ENCODE assay signal across 1 cellular context in the genomic region with DNA sequence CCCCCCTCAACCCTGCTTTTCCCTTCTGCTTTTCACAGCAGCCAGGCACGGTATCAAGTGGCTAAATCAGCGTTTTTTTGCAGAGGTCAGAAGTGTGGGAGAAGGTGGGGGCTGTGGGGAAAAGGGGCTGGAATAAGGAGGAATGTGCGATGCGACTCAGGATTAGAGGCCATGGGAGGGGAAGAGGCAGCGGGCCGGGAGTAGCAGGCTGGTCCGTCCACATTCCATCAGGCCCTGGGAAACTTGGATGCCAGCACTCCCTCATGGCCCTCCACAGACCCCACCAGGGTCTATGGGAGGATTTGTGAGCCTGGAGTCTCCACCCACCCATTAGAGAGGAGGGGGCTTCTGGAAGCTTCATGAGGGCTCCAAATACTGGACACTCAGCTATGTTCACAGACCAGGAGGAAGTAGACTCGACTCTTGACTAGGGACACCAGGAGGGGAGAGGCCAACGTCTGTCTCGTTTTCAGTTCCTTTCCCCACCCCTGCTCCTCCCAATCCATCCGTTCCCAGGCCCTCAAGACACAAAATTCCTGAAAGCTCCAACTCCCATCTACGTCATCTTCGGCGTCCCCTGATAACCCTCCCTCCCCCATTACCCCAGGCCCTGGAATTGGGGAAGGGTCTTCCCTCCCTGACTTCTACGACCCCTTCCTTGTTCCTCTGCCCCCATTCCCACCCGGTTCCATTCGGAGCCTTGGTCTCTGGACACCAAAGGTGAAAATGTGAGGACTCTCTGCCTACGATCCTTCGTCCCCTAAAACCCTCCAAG.
TF ChIP-seq lines count a peak whose summit lies in the region.

No MANE protein-coding gene starts in this region.

TF ChIP-seq in K562, 482 proteins besides CTCF, POLR2A, EP300 and RAD21 (continued from another document):
- TF ChIP-seq ZFP30 (CRISPR knock-in tag; IDR thresholded peaks at IDR 0.05; ENCODE audit: borderline replicate concordance) (no peak), MIER1 (IDR thresholded peaks at IDR 0.05; ENCODE audit: low read depth) (no peak), MAZ (CRISPR knock-in tag; conservative IDR thresholded peaks at IDR 0.05 in 1 of 2, IDR thresholded peaks at IDR 0.05 in 1 of 2) (peak in 1 of 2 experiments; percentile 19; a peak in 1 of 4 replicates), NFE2 (IDR thresholded peaks at IDR 0.05; ENCODE audit: low read depth) (peak; percentile 9; the same call in 1 of the 2 replicates), L3MBTL2 (IDR thresholded peaks at IDR 0.05) (no peak), NR1H2 (CRISPR knock-in tag; IDR thresholded peaks at IDR 0.05) (no peak), SP1 (CRISPR knock-in tag; IDR thresholded peaks at IDR 0.05) (no peak), SNRNP70 (optimal IDR thresholded peaks at IDR 0.05; ENCODE audit: low read depth, low read length) (no peak), ZBTB7A (IDR thresholded peaks at IDR 0.05; ENCODE audit: borderline replicate concordance, control insufficient read depth, low read depth, low read length) (no peak; the same call in 1 of the 2 replicates), U2AF2 (optimal IDR thresholded peaks at IDR 0.05; ENCODE audit: low read depth, low read length) (no peak), PYGO2 (tag; IDR thresholded peaks at IDR 0.05) (no peak), SMARCE1 (IDR thresholded peaks at IDR 0.05) (0 out of 2 replicates have a peak, but pooled peaks have one; percentile 19), NELFE (IDR thresholded peaks at IDR 0.05; ENCODE audit: insufficient read depth, insufficient read length) (no peak)
- TF ChIP-seq, protein P1, sequence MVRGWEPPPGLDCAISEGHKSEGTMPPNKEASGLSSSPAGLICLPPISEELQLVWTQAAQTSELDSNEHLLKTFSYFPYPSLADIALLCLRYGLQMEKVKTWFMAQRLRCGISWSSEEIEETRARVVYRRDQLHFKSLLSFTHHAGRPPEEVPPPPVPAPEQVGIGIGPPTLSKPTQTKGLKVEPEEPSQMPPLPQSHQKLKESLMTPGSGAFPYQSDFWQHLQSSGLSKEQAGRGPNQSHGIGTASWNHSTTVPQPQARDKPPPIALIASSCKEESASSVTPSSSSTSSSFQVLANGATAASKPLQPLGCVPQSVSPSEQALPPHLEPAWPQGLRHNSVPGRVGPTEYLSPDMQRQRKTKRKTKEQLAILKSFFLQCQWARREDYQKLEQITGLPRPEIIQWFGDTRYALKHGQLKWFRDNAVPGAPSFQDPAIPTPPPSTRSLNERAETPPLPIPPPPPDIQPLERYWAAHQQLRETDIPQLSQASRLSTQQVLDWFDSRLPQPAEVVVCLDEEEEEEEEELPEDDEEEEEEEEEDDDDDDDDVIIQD (CRISPR knock-in tag; IDR thresholded peaks at IDR 0.05), result no peak
- TF ChIP-seq, protein P2, sequence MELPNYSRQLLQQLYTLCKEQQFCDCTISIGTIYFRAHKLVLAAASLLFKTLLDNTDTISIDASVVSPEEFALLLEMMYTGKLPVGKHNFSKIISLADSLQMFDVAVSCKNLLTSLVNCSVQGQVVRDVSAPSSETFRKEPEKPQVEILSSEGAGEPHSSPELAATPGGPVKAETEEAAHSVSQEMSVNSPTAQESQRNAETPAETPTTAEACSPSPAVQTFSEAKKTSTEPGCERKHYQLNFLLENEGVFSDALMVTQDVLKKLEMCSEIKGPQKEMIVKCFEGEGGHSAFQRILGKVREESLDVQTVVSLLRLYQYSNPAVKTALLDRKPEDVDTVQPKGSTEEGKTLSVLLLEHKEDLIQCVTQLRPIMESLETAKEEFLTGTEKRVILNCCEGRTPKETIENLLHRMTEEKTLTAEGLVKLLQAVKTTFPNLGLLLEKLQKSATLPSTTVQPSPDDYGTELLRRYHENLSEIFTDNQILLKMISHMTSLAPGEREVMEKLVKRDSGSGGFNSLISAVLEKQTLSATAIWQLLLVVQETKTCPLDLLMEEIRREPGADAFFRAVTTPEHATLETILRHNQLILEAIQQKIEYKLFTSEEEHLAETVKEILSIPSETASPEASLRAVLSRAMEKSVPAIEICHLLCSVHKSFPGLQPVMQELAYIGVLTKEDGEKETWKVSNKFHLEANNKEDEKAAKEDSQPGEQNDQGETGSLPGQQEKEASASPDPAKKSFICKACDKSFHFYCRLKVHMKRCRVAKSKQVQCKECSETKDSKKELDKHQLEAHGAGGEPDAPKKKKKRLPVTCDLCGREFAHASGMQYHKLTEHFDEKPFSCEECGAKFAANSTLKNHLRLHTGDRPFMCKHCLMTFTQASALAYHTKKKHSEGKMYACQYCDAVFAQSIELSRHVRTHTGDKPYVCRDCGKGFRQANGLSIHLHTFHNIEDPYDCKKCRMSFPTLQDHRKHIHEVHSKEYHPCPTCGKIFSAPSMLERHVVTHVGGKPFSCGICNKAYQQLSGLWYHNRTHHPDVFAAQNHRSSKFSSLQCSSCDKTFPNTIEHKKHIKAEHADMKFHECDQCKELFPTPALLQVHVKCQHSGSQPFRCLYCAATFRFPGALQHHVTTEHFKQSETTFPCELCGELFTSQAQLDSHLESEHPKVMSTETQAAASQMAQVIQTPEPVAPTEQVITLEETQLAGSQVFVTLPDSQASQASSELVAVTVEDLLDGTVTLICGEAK (IDR thresholded peaks at IDR 0.05), result peak; percentile 19; the same call in 1 of the 2 replicates
- TF ChIP-seq, protein P2 (CRISPR knock-in tag; IDR thresholded peaks at IDR 0.05), result no peak
- TF ChIP-seq, protein P3, sequence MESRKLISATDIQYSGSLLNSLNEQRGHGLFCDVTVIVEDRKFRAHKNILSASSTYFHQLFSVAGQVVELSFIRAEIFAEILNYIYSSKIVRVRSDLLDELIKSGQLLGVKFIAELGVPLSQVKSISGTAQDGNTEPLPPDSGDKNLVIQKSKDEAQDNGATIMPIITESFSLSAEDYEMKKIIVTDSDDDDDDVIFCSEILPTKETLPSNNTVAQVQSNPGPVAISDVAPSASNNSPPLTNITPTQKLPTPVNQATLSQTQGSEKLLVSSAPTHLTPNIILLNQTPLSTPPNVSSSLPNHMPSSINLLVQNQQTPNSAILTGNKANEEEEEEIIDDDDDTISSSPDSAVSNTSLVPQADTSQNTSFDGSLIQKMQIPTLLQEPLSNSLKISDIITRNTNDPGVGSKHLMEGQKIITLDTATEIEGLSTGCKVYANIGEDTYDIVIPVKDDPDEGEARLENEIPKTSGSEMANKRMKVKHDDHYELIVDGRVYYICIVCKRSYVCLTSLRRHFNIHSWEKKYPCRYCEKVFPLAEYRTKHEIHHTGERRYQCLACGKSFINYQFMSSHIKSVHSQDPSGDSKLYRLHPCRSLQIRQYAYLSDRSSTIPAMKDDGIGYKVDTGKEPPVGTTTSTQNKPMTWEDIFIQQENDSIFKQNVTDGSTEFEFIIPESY (CRISPR knock-in tag; IDR thresholded peaks at IDR 0.05), result no peak
- TF ChIP-seq, protein P4, sequence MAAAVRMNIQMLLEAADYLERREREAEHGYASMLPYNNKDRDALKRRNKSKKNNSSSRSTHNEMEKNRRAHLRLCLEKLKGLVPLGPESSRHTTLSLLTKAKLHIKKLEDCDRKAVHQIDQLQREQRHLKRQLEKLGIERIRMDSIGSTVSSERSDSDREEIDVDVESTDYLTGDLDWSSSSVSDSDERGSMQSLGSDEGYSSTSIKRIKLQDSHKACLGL (CRISPR knock-in tag; IDR thresholded peaks at IDR 0.05; ENCODE audit: borderline replicate concordance, poor library complexity, severe bottlenecking), result no peak
